15 cellular contexts compared by ENCODE assay signal in genomic region chr10:77886795-77887355, GRCh38. TPM values are rescaled to one million over a fixed set of nuclear protein-coding genes. Genes with fewer than 3 reads are reported as not detected.
DNase-seq lines count a peak whose midpoint lies in the region; ATAC-seq and TF ChIP-seq lines count a peak whose summit lies in the region.
"Had no signal": no experiment of that assay in that cellular context is flagged by ENCODE, and none has a peak within 500 bp of the region (broad histone marks: within the 10 kb centered on the region; RNA-seq: fewer than 3 reads in every experiment).

No MANE protein-coding gene starts in this region.

- H3K36me3 Mint-ChIP-seq in brain = no peaks in the 10 kb centered on the region

- H3K27me3 ChIP-seq in stomach = no peaks in the 10 kb centered on the region

- H3K4me1 ChIP-seq in HEK293 (ENCODE audit: control insufficient read depth, insufficient read depth, low read length) (peaks cover 12% of the 10 kb centered on the region), mucosa of descending colon (ENCODE audit: low read depth) (peaks cover 24% of the 10 kb centered on the region), stomach (peaks cover 41 to 82% (median 49%) of the 10 kb centered on the region in 4 donors)

- CTCF ChIA-PET in HEK293 (lab: Yijun Ruan, JAX) = interaction anchor here (0.5 to 0.9 kb wide), 2 partner anchors 28 to 41 kb away, joined by 3 read pairs; no protein-coding TSS in a partner anchor

- H3K27ac ChIP-seq in HEK293 (ENCODE audit: extremely low read depth, low read depth, low read length) (no peak overlapping the region), stomach (peak overlapping the region; percentile 33 to 83 (median 75))
- H3K27ac ChIP-seq: KMS-11 had no signal

- TF ChIP-seq EP300 in stomach (IDR thresholded peaks at IDR 0.05) = no peak

- DNase-seq in mucosa of descending colon (no peak), stomach (no peak), dermis blood vessel endothelial cell (no peak)
- no peak for DNase-seq in stimulated activated naive CD8-positive, alpha-beta T cell treated with anti-CD3 and anti-CD28 coated beads, Interleukin-15, Interleukin-2, amounts not matched to agents 100 U/mL and 50 U/mL, for 24 hours
- DNase-seq: activated B cell treated with CpG ODN at 0.5 μM for 24 hours; activated naive CD4-positive, alpha-beta T cell treated with anti-CD3 and anti-CD28 coated beads for 36 hours; immature natural killer cell; midbrain; NCI-H446 treated with DMSO at 0.1 percent for 48 hours; stimulated activated CD4-positive, alpha-beta T cell treated with anti-CD3 and anti-CD28 coated beads, Interleukin-4, amount 100 ng/mL, for 4 hours had no signal

- H3K9me3 ChIP-seq in HEK293 (ENCODE audit: control insufficient read depth, insufficient read depth, low read depth, low read length) = no peaks in the 10 kb centered on the region
- no peaks in the 10 kb centered on the region for H3K9me3 ChIP-seq in mucosa of descending colon
- no peaks in the 10 kb centered on the region for H3K9me3 ChIP-seq in stomach

- no peaks in the 10 kb centered on the region for H3K9me3 Mint-ChIP-seq in brain
- H3K9me3 Mint-ChIP-seq: activated B cell treated with CpG ODN at 0.5 μM for 24 hours; activated naive CD4-positive, alpha-beta T cell treated with anti-CD3 and anti-CD28 coated beads for 36 hours; immature natural killer cell had no signal

- peak overlapping the region; percentile 15 to 82 (median 81) for H3K4me3 Mint-ChIP-seq in brain
- H3K4me3 Mint-ChIP-seq: activated B cell treated with CpG ODN at 0.5 μM for 24 hours; activated naive CD4-positive, alpha-beta T cell treated with anti-CD3 and anti-CD28 coated beads for 36 hours; immature natural killer cell had no signal

- WGBS in stomach, 5 donors = 75 to 85% (median 81%) methylated on average over 4 of the region's 4 CpGs

- no peaks in the 10 kb centered on the region for H3K27me3 Mint-ChIP-seq in brain

- ATAC-seq in mucosa of descending colon (peak; percentile 14), GM21515 (IDR thresholded peaks at IDR 0.05; ENCODE audit: unreplicated experiment) (no peak), GM18868 (IDR thresholded peaks at IDR 0.05; ENCODE audit: unreplicated experiment) (no peak)
- ATAC-seq in stimulated activated naive CD8-positive, alpha-beta T cell treated with anti-CD3 and anti-CD28 coated beads, Interleukin-15, Interleukin-2, amounts not matched to agents 100 U/mL and 50 U/mL, for 24 hours = no peak

- TF ChIP-seq POLR2A in stomach (IDR thresholded peaks at IDR 0.05) = no peak

- H3K36me3 ChIP-seq in HEK293 (ENCODE audit: control insufficient read depth in 2 of 2, insufficient read depth in 1 of 2, low read length in 2 of 2) (no peaks in the 10 kb centered on the region), mucosa of descending colon (ENCODE audit: low read depth) (no peaks in the 10 kb centered on the region), stomach (no peaks in the 10 kb centered on the region)

- H3K4me3 ChIP-seq in HEK293 (ENCODE audit: low read depth, low read length) (no peak overlapping the region), mucosa of descending colon (no peak overlapping the region), stomach (no peak overlapping the region)

- TF ChIP-seq CTCF in HEK293 (tag by site-specific recombination; IDR thresholded peaks at IDR 0.05) (no peak), brain (conservative IDR thresholded peaks at IDR 0.05) (no peak), mucosa of descending colon (IDR thresholded peaks at IDR 0.05) (no peak), stomach (IDR thresholded peaks at IDR 0.05) (no peak)

- H3K4me1 Mint-ChIP-seq in brain = peaks cover 95% of the 10 kb centered on the region
- H3K4me1 Mint-ChIP-seq: activated B cell treated with CpG ODN at 0.5 μM for 24 hours had no signal

- intact Hi-C loops in mucosa of descending colon (cut with DNase I, micrococcal nuclease) (no loop called here), stomach (cut with DNase I; ENCODE audit: low total_unique reads) (no loop called here)

- H3K27ac Mint-ChIP-seq in brain = peak overlapping the region; percentile 96 to 99 (median 98)
- H3K27ac Mint-ChIP-seq: activated B cell treated with CpG ODN at 0.5 μM for 24 hours; activated naive CD4-positive, alpha-beta T cell treated with anti-CD3 and anti-CD28 coated beads for 36 hours had no signal

- POLR2A ChIA-PET in HEK293 (lab: Yijun Ruan, JAX) = interaction anchor here (0.7 kb wide), 1 partner anchor 21 kb away, joined by 3 read pairs; no protein-coding TSS in a partner anchor

TF ChIP-seq in HEK293, 187 proteins besides CTCF, POLR2A, EP300 and RAD21:
- TF ChIP-seq ZFP37 (tag by site-specific recombination; IDR thresholded peaks at IDR 0.05) (no peak), ZNF664 (tag by site-specific recombination; IDR thresholded peaks at IDR 0.05) (peak; percentile 51; the same call in 1 of the 2 replicates), ZNF548 (tag by site-specific recombination; IDR thresholded peaks at IDR 0.05) (peak; percentile 44; the same call in 1 of the 2 replicates)

RNA-seq across cellular contexts. Expression of gene DLG5, which starts 39.7 kb away (rescaled TPM):
- polyA plus RNA-seq in brain (ENCODE audit: insufficient read depth, low read depth, low replicate concordance) (20.7 TPM), stomach (10 to 100 TPM in 2 of 3 donors, 1 to 10 TPM in 1; 9.2 to 21.8 (median 11.5) TPM)
- total RNA-seq in mucosa of descending colon (10 to 100 TPM; 28.9 to 78.3 (median 35.1) TPM), stomach (100 to 1,000 TPM in 1 of 5 donors, 10 to 100 TPM in 4; 32.3 to 134 (median 44.8) TPM), dermis blood vessel endothelial cell (7.8 and 11.1 TPM in 2 replicates)
